ENCODE assay signal across 12 cellular contexts in genomic region chr14:68141531-68142088, GRCh38.
DNase-seq lines count a peak whose midpoint lies in the region; ATAC-seq, FAIRE-seq and TF ChIP-seq lines count a peak whose summit lies in the region.
"Had no signal": no experiment of that assay in that cellular context is flagged by ENCODE, and none has a peak within 500 bp of the region (broad histone marks: within the 10 kb centered on the region; RNA-seq: fewer than 3 reads in every experiment).

No MANE protein-coding gene starts in this region.

- H3K4me2 ChIP-seq in A549 (peak overlapping the region; percentile 77), Loucy (ENCODE audit: low read depth, low read length, poor library complexity, severe bottlenecking) (peak overlapping the region; percentile 41)

- TF ChIP-seq POLR2A in A549 (IDR thresholded peaks at IDR 0.05; ENCODE audit: low read length) = no peak

- peaks cover 0 to 3% of the 10 kb centered on the region in 2 donors for H3K36me3 Mint-ChIP-seq in activated naive CD4-positive, alpha-beta T cell treated with anti-CD3 and anti-CD28 coated beads, Interleukin-2, amount 50 U/mL, for 72 hours

- peaks cover 11% of the 10 kb centered on the region; the same call in 1 of the 2 replicates for H3F3A ChIP-seq in Loucy (ENCODE audit: low read depth)

- peak in 1 of 2 experiments; percentile 50; a peak in 2 of 5 replicates for TF ChIP-seq RAD21 in A549 (conservative IDR thresholded peaks at IDR 0.05 in 1 of 2, IDR thresholded peaks at IDR 0.05 in 1 of 2)

- POLR2A ChIA-PET in A549 (lab: Yijun Ruan, JAX) = interaction anchor here (0.6 to 4.9 kb wide), 7 partner anchors 50 to 652 kb away, joined by 3 to 34 read pairs (median 6); partner anchors contain the start of gene ZFP36L1

- H3K36me3 ChIP-seq in Loucy (ENCODE audit: insufficient read depth, low read length) (no peaks in the 10 kb centered on the region), muscle layer of colon (ENCODE audit: insufficient read depth, low read length) (no peaks in the 10 kb centered on the region)
- H3K36me3 ChIP-seq: Peyer's patch, thoracic aorta had no signal

- FAIRE-seq in A549 (lab: Jason Lieb, UNC) = peak; percentile 96

- H3K79me2 ChIP-seq in Loucy (ENCODE audit: insufficient read depth, low read length) = no peaks in the 10 kb centered on the region

- DNase-seq in A549 (ENCODE audit: low read depth in 1 of 2, low spot score in 1 of 2) (peak in 1 of 2 experiments; percentile 89), cardiac fibroblast (ENCODE audit: low read depth in 2 of 2) (peak; percentile 46 to 70), NCI-H2029 (lab: John Stamatoyannopoulos, UW) (no peak), GM03348 (ENCODE audit: low spot score) (no peak)
- DNase-seq in activated naive CD4-positive, alpha-beta T cell treated with anti-CD3 and anti-CD28 coated beads, Interleukin-2, amount 50 U/mL, for 72 hours (ENCODE audit: low spot score in 2 of 2) = no peak
- DNase-seq: activated naive CD4-positive, alpha-beta T cell treated with anti-CD3 and anti-CD28 coated beads, Interleukin-2, amount 50 U/mL, for 16 hours; NCI-H1092; Peyer's patch had no signal

- H3K9ac ChIP-seq in Loucy (ENCODE audit: low read depth, low read length, poor library complexity, severe bottlenecking) = no peak overlapping the region
- no peak overlapping the region for H3K9ac ChIP-seq in muscle layer of colon (ENCODE audit: low read length)

- no peak overlapping the region for H2AFZ ChIP-seq in Loucy (ENCODE audit: low read length)

- H3K9me3 ChIP-seq in A549 = no peaks in the 10 kb centered on the region
- no peaks in the 10 kb centered on the region for H3K9me3 ChIP-seq in Loucy (ENCODE audit: insufficient read depth, low read depth, low read length)
- H3K9me3 ChIP-seq in muscle layer of colon (ENCODE audit: low read length) = no peaks in the 10 kb centered on the region
- H3K9me3 ChIP-seq: Peyer's patch, thoracic aorta had no signal

- peak; percentile 91 to 92; a peak in 4 of 5 replicates for TF ChIP-seq EP300 in A549 (IDR thresholded peaks at IDR 0.05)

- peak overlapping the region; percentile 93 to 98 for H3K27ac ChIP-seq in A549
- peak overlapping the region; percentile 83 for H3K27ac ChIP-seq in muscle layer of colon (ENCODE audit: low read depth, low read length)

- H3K4me3 ChIP-seq in A549 = no peak overlapping the region
- no peak overlapping the region for H3K4me3 ChIP-seq in Loucy (ENCODE audit: low read length, poor library complexity, severe bottlenecking)
- H3K4me3 ChIP-seq in cardiac fibroblast (replicated peaks in 1 of 2; ENCODE audit: low read depth in 2 of 2, low read length in 2 of 2) = no peak overlapping the region
- H3K4me3 ChIP-seq in muscle layer of colon (ENCODE audit: low read depth in 1 of 2, low read length in 2 of 2) = no peak overlapping the region
- H3K4me3 ChIP-seq: Peyer's patch, thoracic aorta had no signal

- CTCF ChIA-PET in A549 (lab: Yijun Ruan, JAX) = interaction anchor here (0.7 to 2.0 kb wide), 6 partner anchors 19 to 675 kb away, joined by 3 to 5 read pairs (median 4); no protein-coding TSS in a partner anchor

- H3K9me2 ChIP-seq in Loucy (replicated peaks; ENCODE audit: low read depth, low read length) = no peaks in the 10 kb centered on the region

- H3K9me3 Mint-ChIP-seq in activated naive CD4-positive, alpha-beta T cell treated with anti-CD3 and anti-CD28 coated beads, Interleukin-2, amount 50 U/mL, for 72 hours = peaks cover 0 to 4% of the 10 kb centered on the region in 2 donors

- no peaks in the 10 kb centered on the region for H4K20me1 ChIP-seq in Loucy (ENCODE audit: insufficient read depth, low read length, poor library complexity, severe bottlenecking)

- H3K27ac Mint-ChIP-seq in activated naive CD4-positive, alpha-beta T cell treated with anti-CD3 and anti-CD28 coated beads, Interleukin-2, amount 50 U/mL, for 72 hours = peak overlapping the region in 1 of 2 donors; percentile 27

- TF ChIP-seq CTCF in A549 (IDR thresholded peaks at IDR 0.05) = no peak
- no peak for TF ChIP-seq CTCF in Loucy (conservative IDR thresholded peaks at IDR 0.05; ENCODE audit: low read length)
- no peak for TF ChIP-seq CTCF in cardiac fibroblast (IDR thresholded peaks at IDR 0.05; ENCODE audit: low read depth, low read length)

- H3K27me3 ChIP-seq in Loucy (ENCODE audit: insufficient read depth, low read length, poor library complexity, severe bottlenecking) (no peaks in the 10 kb centered on the region), muscle layer of colon (ENCODE audit: control insufficient read depth in 1 of 2, insufficient read depth in 2 of 2, low read length in 2 of 2) (no peaks in the 10 kb centered on the region)
- H3K27me3 ChIP-seq: Peyer's patch had no signal

- H3K4me1 ChIP-seq in A549 = peaks cover 95% of the 10 kb centered on the region
- H3K4me1 ChIP-seq in Loucy (ENCODE audit: insufficient read depth, low read length, poor library complexity, severe bottlenecking) = peaks cover 89% of the 10 kb centered on the region
- peaks cover 81% of the 10 kb centered on the region for H3K4me1 ChIP-seq in muscle layer of colon (ENCODE audit: insufficient read depth, low read length)

- WGBS in A549 (ENCODE audit: missing lambda C conversion rate) = 2% methylated on average over 5 of the region's 5 CpGs

- ATAC-seq in A549 (no peak), HG02610 (IDR thresholded peaks at IDR 0.05; ENCODE audit: unreplicated experiment) (no peak)
- no peak for ATAC-seq in activated naive CD4-positive, alpha-beta T cell treated with anti-CD3 and anti-CD28 coated beads, Interleukin-2, amount 50 U/mL, for 72 hours

TF ChIP-seq in A549, 52 proteins besides CTCF, POLR2A, EP300 and RAD21 (continues in another document):
- TF ChIP-seq ATOH8 (CRISPR knock-in tag; IDR thresholded peaks at IDR 0.05; ENCODE audit: low read depth) (peak; percentile 72), HOXA7 (CRISPR knock-in tag; IDR thresholded peaks at IDR 0.05) (0 out of 2 replicates have a peak, but pooled peaks have one; percentile 35), ZNF302 (CRISPR knock-in tag; IDR thresholded peaks at IDR 0.05) (no peak), CBX8 (IDR thresholded peaks at IDR 0.05) (no peak), PHF8 (IDR thresholded peaks at IDR 0.05; ENCODE audit: borderline replicate concordance, low read depth) (no peak), HES2 (IDR thresholded peaks at IDR 0.05) (no peak), EHMT2 (IDR thresholded peaks at IDR 0.05; ENCODE audit: low read depth) (no peak), TFCP2L1 (CRISPR knock-in tag; IDR thresholded peaks at IDR 0.05) (no peak), ELK1 (IDR thresholded peaks at IDR 0.05; ENCODE audit: low read depth, low read length) (no peak), FOSL2 (IDR thresholded peaks at IDR 0.05) (peak; percentile 67; the same call in 1 of the 2 replicates), FOSL2 (CRISPR knock-in tag; IDR thresholded peaks at IDR 0.05) (peak; percentile 77), POLR2AphosphoS2 (conservative IDR thresholded peaks at IDR 0.05; ENCODE audit: low read length) (no peak), BHLHE40 (IDR thresholded peaks at IDR 0.05; ENCODE audit: low read depth, low read length) (no peak), KDM5A (IDR thresholded peaks at IDR 0.05) (no peak), ZSCAN20 (CRISPR knock-in tag; IDR thresholded peaks at IDR 0.05) (no peak), SMC3 (IDR thresholded peaks at IDR 0.05) (peak; percentile 46; the same call in 2 of the 3 replicates), KDM1A (IDR thresholded peaks at IDR 0.05; ENCODE audit: low read depth) (no peak), NR3C1 (IDR thresholded peaks at IDR 0.05) (no peak), JUN (IDR thresholded peaks at IDR 0.05) (peak; percentile 73 to 94; a peak in 4 of 5 replicates), MYC (IDR thresholded peaks at IDR 0.05; ENCODE audit: borderline replicate concordance, low read length) (no peak), TP53 (CRISPR knock-in tag; IDR thresholded peaks at IDR 0.05) (no peak), MAFK (IDR thresholded peaks at IDR 0.05; ENCODE audit: partially characterized antibody) (peak; percentile 64), HMGXB4 (CRISPR knock-in tag; IDR thresholded peaks at IDR 0.05; ENCODE audit: borderline replicate concordance) (no peak), HEYL (CRISPR knock-in tag; IDR thresholded peaks at IDR 0.05) (peak; percentile 72; the same call in 1 of the 2 replicates)

Comparison
In these comparisons a context has a peak if more than half of its experiments do, and no peak if none do; other contexts are left out.
1. DNase-seq: peak in cardiac fibroblast (2 of 2); none in NCI-H2029 (single experiment), activated naive CD4-positive, alpha-beta T cell treated with anti-CD3 and anti-CD28 coated beads, Interleukin-2, amount 50 U/mL, for 72 hours (0 of 2) and GM03348 (single experiment).